Comparison of ENCODE assay signal across 19 cellular contexts in genomic region chr15:38061856-38062649, GRCh38.
"Had no signal": no experiment of that assay in that cellular context is flagged by ENCODE, and none has a peak within 500 bp of the region (broad histone marks: within the 10 kb centered on the region; RNA-seq: fewer than 3 reads in every experiment).

No MANE protein-coding gene starts in this region.

- H3K36me3 Mint-ChIP-seq: activated CD4-positive, alpha-beta memory T cell treated with anti-CD3 and anti-CD28 coated beads for 36 hours; activated naive CD8-positive, alpha-beta T cell treated with anti-CD3 and anti-CD28 coated beads, Interleukin-2, amount 10 ng/mL, durations not matched to agents 7 days and 5 days; natural killer cell had no signal

- H3K4me3 ChIP-seq: lower lobe of right lung, sigmoid colon, stomach, thoracic aorta had no signal

- H3K4me1 Mint-ChIP-seq: activated naive CD8-positive, alpha-beta T cell treated with anti-CD3 and anti-CD28 coated beads, Interleukin-2, amount 10 ng/mL, durations not matched to agents 7 days and 5 days; natural killer cell had no signal

- H3K4me3 Mint-ChIP-seq: activated CD4-positive, alpha-beta memory T cell treated with anti-CD3 and anti-CD28 coated beads for 36 hours; activated naive CD8-positive, alpha-beta T cell treated with anti-CD3 and anti-CD28 coated beads, Interleukin-2, amount 10 ng/mL, durations not matched to agents 7 days and 5 days; activated T-cell treated with anti-CD3 and anti-CD28 coated beads, Interleukin-2, amount 50 U/mL, for 72 hours; effector memory CD8-positive, alpha-beta T cell; natural killer cell had no signal

- H3K27me3 ChIP-seq: sigmoid colon, stomach, uterus had no signal

- DNase-seq: activated CD4-positive, alpha-beta memory T cell treated with anti-CD3 and anti-CD28 coated beads for 36 hours; activated CD4-positive, alpha-beta T cell treated with anti-CD3 and anti-CD28 coated beads for 1 hour; activated gamma-delta T cell treated with Interleukin-2 at 50 U/mL for 16 hours; activated naive CD8-positive, alpha-beta T cell treated with anti-CD3 and anti-CD28 coated beads, Interleukin-2, amount 10 ng/mL, durations not matched to agents 7 days and 5 days; activated T-cell treated with anti-CD3 and anti-CD28 coated beads, Interleukin-2, amount 50 U/mL, for 72 hours; aorta; effector memory CD8-positive, alpha-beta T cell; hippocampal formation; lower lobe of right lung; natural killer cell; occipital lobe; sigmoid colon; stimulated activated CD4-positive, alpha-beta T cell treated with anti-CD3 and anti-CD28 coated beads, Interleukin-15, amount 100 ng/mL, for 24 hours; stimulated activated CD4-positive, alpha-beta T cell treated with anti-CD3 and anti-CD28 coated beads, Interleukin-4, amount 100 ng/mL, for 24 hours; stomach; SW 1271; uterus had no signal

- H3K4me1 ChIP-seq: lower lobe of right lung, sigmoid colon, stomach, uterus had no signal

- ATAC-seq: activated T-cell treated with anti-CD3 and anti-CD28 coated beads, Interleukin-2, amount 50 U/mL, for 72 hours; effector memory CD8-positive, alpha-beta T cell; lower lobe of right lung; natural killer cell had no signal

- H3K36me3 ChIP-seq: lower lobe of right lung, sigmoid colon, stomach, thoracic aorta, uterus had no signal

- H3K9me3 ChIP-seq: lower lobe of right lung, sigmoid colon, stomach, thoracic aorta, uterus had no signal

- H3K27ac Mint-ChIP-seq: activated CD4-positive, alpha-beta memory T cell treated with anti-CD3 and anti-CD28 coated beads for 36 hours; activated naive CD8-positive, alpha-beta T cell treated with anti-CD3 and anti-CD28 coated beads, Interleukin-2, amount 10 ng/mL, durations not matched to agents 7 days and 5 days; activated T-cell treated with anti-CD3 and anti-CD28 coated beads, Interleukin-2, amount 50 U/mL, for 72 hours; effector memory CD8-positive, alpha-beta T cell; natural killer cell had no signal

- H3K27ac ChIP-seq: epithelial cell of prostate, lower lobe of right lung, sigmoid colon, stomach, thoracic aorta, uterus had no signal

- H3K9me3 Mint-ChIP-seq: activated CD4-positive, alpha-beta memory T cell treated with anti-CD3 and anti-CD28 coated beads for 36 hours; activated naive CD8-positive, alpha-beta T cell treated with anti-CD3 and anti-CD28 coated beads, Interleukin-2, amount 10 ng/mL, durations not matched to agents 7 days and 5 days; activated T-cell treated with anti-CD3 and anti-CD28 coated beads, Interleukin-2, amount 50 U/mL, for 72 hours; effector memory CD8-positive, alpha-beta T cell; natural killer cell had no signal
